Comparison of ENCODE assay signal across 1 cellular context in the genomic region with DNA sequence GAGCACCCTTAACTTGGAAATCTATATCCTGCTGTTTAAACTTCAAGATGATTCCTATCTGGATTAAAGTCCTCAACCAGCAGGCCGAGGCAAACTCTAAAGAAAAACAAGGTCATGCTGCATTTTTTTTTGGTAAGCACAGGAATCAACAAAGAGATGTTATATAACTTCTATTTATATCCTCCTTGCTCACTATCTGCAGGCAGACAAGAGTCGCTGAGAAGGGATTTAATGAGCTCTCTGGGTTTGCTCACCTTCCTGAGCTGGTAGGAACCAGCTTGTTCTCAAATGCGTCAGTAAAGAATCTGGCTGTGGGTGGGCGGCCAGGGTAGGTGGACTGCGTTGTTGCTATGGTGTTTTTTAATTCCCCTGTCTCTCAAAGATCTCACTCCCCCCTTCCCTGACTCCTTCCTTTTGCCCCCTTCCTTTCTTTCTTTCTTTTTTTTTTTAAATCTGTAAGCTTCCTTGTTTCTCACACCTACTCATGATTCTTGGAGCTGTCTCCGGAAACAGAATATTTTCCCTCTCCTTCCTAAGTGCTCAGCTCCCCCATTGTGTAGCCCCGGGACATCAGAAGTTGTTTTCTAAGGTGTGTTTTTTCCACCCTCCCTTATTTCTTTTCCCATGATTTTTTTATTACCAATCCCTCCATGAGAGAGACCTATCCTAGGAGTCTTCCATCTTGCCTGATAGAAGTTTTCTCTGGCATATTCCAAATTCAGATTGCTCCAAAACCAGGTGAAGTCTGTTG.
TF ChIP-seq lines count a peak whose summit lies in the region.

No MANE protein-coding gene starts in this region.

TF ChIP-seq in SK-N-SH treated with all-trans-retinoic acid at 6 μM for 48 hours, 23 proteins besides CTCF, POLR2A, EP300 and RAD21 (continued from another document):
- TF ChIP-seq ZFP30 (CRISPR knock-in tag; IDR thresholded peaks at IDR 0.05) (no peak), RARB (CRISPR knock-in tag; IDR thresholded peaks at IDR 0.05) (no peak), ZNF565 (CRISPR knock-in tag; conservative IDR thresholded peaks at IDR 0.05; ENCODE audit: low read depth) (no peak), ESRRG (CRISPR knock-in tag; IDR thresholded peaks at IDR 0.05) (no peak), CSDC2 (CRISPR knock-in tag; IDR thresholded peaks at IDR 0.05) (no peak), ARNTL (CRISPR knock-in tag; IDR thresholded peaks at IDR 0.05; ENCODE audit: borderline replicate concordance, low read depth) (no peak), BACH2 (CRISPR knock-in tag; IDR thresholded peaks at IDR 0.05; ENCODE audit: borderline replicate concordance) (no peak), TOX (CRISPR knock-in tag; IDR thresholded peaks at IDR 0.05; ENCODE audit: borderline replicate concordance) (no peak), GLIS3 (CRISPR knock-in tag; IDR thresholded peaks at IDR 0.05) (no peak), PPARA (CRISPR knock-in tag; IDR thresholded peaks at IDR 0.05; ENCODE audit: borderline replicate concordance) (no peak)
- TF ChIP-seq, protein P1, sequence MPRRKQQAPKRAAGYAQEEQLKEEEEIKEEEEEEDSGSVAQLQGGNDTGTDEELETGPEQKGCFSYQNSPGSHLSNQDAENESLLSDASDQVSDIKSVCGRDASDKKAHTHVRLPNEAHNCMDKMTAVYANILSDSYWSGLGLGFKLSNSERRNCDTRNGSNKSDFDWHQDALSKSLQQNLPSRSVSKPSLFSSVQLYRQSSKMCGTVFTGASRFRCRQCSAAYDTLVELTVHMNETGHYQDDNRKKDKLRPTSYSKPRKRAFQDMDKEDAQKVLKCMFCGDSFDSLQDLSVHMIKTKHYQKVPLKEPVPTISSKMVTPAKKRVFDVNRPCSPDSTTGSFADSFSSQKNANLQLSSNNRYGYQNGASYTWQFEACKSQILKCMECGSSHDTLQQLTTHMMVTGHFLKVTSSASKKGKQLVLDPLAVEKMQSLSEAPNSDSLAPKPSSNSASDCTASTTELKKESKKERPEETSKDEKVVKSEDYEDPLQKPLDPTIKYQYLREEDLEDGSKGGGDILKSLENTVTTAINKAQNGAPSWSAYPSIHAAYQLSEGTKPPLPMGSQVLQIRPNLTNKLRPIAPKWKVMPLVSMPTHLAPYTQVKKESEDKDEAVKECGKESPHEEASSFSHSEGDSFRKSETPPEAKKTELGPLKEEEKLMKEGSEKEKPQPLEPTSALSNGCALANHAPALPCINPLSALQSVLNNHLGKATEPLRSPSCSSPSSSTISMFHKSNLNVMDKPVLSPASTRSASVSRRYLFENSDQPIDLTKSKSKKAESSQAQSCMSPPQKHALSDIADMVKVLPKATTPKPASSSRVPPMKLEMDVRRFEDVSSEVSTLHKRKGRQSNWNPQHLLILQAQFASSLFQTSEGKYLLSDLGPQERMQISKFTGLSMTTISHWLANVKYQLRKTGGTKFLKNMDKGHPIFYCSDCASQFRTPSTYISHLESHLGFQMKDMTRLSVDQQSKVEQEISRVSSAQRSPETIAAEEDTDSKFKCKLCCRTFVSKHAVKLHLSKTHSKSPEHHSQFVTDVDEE (CRISPR knock-in tag; IDR thresholded peaks at IDR 0.05): no peak
- TF ChIP-seq, protein P2, sequence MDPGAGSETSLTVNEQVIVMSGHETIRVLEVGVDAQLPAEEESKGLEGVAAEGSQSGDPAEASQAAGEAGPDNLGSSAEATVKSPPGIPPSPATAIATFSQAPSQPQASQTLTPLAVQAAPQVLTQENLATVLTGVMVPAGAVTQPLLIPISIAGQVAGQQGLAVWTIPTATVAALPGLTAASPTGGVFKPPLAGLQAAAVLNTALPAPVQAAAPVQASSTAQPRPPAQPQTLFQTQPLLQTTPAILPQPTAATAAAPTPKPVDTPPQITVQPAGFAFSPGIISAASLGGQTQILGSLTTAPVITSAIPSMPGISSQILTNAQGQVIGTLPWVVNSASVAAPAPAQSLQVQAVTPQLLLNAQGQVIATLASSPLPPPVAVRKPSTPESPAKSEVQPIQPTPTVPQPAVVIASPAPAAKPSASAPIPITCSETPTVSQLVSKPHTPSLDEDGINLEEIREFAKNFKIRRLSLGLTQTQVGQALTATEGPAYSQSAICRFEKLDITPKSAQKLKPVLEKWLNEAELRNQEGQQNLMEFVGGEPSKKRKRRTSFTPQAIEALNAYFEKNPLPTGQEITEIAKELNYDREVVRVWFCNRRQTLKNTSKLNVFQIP (CRISPR knock-in tag; IDR thresholded peaks at IDR 0.05; ENCODE audit: borderline replicate concordance, low read depth): no peak
TF ChIP-seq in SK-N-SH treated with all-trans-retinoic acid at 6 μM for 48 hours: peak in this region for 0.
